In genomic region chr6:11315743-11316437, GRCh38 we compare ENCODE assay signal across 11 cellular contexts.
DNase-seq lines count a peak whose midpoint lies in the region; ATAC-seq and TF ChIP-seq lines count a peak whose summit lies in the region.
"Had no signal": no experiment of that assay in that cellular context is flagged by ENCODE, and none has a peak within 500 bp of the region (broad histone marks: within the 10 kb centered on the region; RNA-seq: fewer than 3 reads in every experiment).

No MANE protein-coding gene starts in this region.

- H3K79me2 ChIP-seq in trophoblast cell (ENCODE audit: control insufficient read depth, insufficient read depth, low read length, poor library complexity), result no peaks in the 10 kb centered on the region

- TF ChIP-seq EP300 in sigmoid colon (IDR thresholded peaks at IDR 0.05), result no peak

- peak overlapping the region in 3 of 4 donors; percentile 38 to 81 (median 67) for H3K27ac ChIP-seq in sigmoid colon
- no peak overlapping the region for H3K27ac ChIP-seq in trophoblast cell (ENCODE audit: low read depth, low read length)
- H3K27ac ChIP-seq: HL-60 had no signal

- no peak overlapping the region for H4K8ac ChIP-seq in trophoblast cell (ENCODE audit: low read depth, low read length)

- H2AFZ ChIP-seq in trophoblast cell (ENCODE audit: insufficient read depth, low read length, poor library complexity), result no peak overlapping the region

- H3K4me1 ChIP-seq in sigmoid colon, result peaks cover 0 to 32% (median 14%) of the 10 kb centered on the region in 4 donors
- peaks cover 9 to 12% of the 10 kb centered on the region in 2 experiments for H3K4me1 ChIP-seq in trophoblast cell (ENCODE audit: control insufficient read depth in 1 of 2, insufficient read depth in 2 of 2, low read length in 2 of 2)

- H2BK12ac ChIP-seq in trophoblast cell (ENCODE audit: low read length), result no peak overlapping the region

- no peak overlapping the region for H3K4me2 ChIP-seq in trophoblast cell (ENCODE audit: low read length)

- no peaks in the 10 kb centered on the region for H3K36me3 ChIP-seq in sigmoid colon
- no peaks in the 10 kb centered on the region for H3K36me3 ChIP-seq in trophoblast cell (ENCODE audit: control insufficient read depth in 1 of 2, insufficient read depth in 2 of 2, low read length in 2 of 2)

- H3K23ac ChIP-seq in trophoblast cell (ENCODE audit: low read length), result no peak overlapping the region

- DNase-seq in EL (peak; percentile 95), SW480 (ENCODE audit: low spot score) (peak; percentile 25), fibroblast of villous mesenchyme (ENCODE audit: low read depth) (peak; percentile 89), sigmoid colon (no peak), trophoblast cell (no peak), NCI-H1436 treated with DMSO at 0.1 percent for 48 hours (lab: John Stamatoyannopoulos, UW) (no peak), H4 (ENCODE audit: low spot score) (no peak)
- DNase-seq: naive thymus-derived CD8-positive, alpha-beta T cell; NCI-H446 had no signal

- no peak for TF ChIP-seq POLR2A in sigmoid colon (IDR thresholded peaks at IDR 0.05)

- H3K14ac ChIP-seq in trophoblast cell (ENCODE audit: low read length), result no peak overlapping the region

- no peak overlapping the region for H3K9ac ChIP-seq in trophoblast cell (ENCODE audit: low read length)

- no peak overlapping the region for H3K18ac ChIP-seq in trophoblast cell (ENCODE audit: low read length)

- H3K9me3 ChIP-seq in sigmoid colon (no peaks in the 10 kb centered on the region), trophoblast cell (ENCODE audit: insufficient read depth, low read depth, low read length) (peaks cover 1% of the 10 kb centered on the region)

- no peak overlapping the region for H2BK120ac ChIP-seq in trophoblast cell (ENCODE audit: insufficient read depth, low read length, poor library complexity)

- WGBS in sigmoid colon, 2 donors, result 19 to 55% methylated on average over 5 of the region's 5 CpGs
- no CpG with 5 or more reads among the region's 5 CpGs for WGBS in trophoblast cell (ENCODE audit: extremely low coverage, insufficient coverage, insufficient read length)

- no peak overlapping the region for H4K12ac ChIP-seq in trophoblast cell (ENCODE audit: low read depth, low read length)

- H2AK5ac ChIP-seq in trophoblast cell (ENCODE audit: low read length), result no peak overlapping the region

- H2BK5ac ChIP-seq in trophoblast cell (ENCODE audit: low read depth, low read length, poor library complexity), result no peak overlapping the region

- intact Hi-C loops in sigmoid colon (cut with DNase I), result no loop called here

- H4K91ac ChIP-seq in trophoblast cell (ENCODE audit: low read depth, low read length), result no peak overlapping the region

- TF ChIP-seq CTCF in fibroblast of villous mesenchyme (IDR thresholded peaks at IDR 0.05; ENCODE audit: insufficient read depth, low read depth, low read length) (no peak), sigmoid colon (IDR thresholded peaks at IDR 0.05) (no peak)

- H3K4me3 ChIP-seq in fibroblast of villous mesenchyme (ENCODE audit: low read depth, low read length) (no peak overlapping the region), sigmoid colon (no peak overlapping the region), trophoblast cell (ENCODE audit: low read depth, low read length) (no peak overlapping the region)

- H3K27me3 ChIP-seq in sigmoid colon (no peaks in the 10 kb centered on the region), trophoblast cell (ENCODE audit: insufficient read depth, low read length) (no peaks in the 10 kb centered on the region)

- H3K4ac ChIP-seq in trophoblast cell (ENCODE audit: low read depth, low read length), result no peak overlapping the region

- H3K79me1 ChIP-seq in trophoblast cell (ENCODE audit: low read length), result peaks cover 11% of the 10 kb centered on the region

- no peak for ATAC-seq in HG02763 (IDR thresholded peaks at IDR 0.05; ENCODE audit: unreplicated experiment)
- ATAC-seq: naive thymus-derived CD8-positive, alpha-beta T cell had no signal

Comparison
In these comparisons a context has a peak if more than half of its experiments do, and no peak if none do; other contexts are left out.
1. DNase-seq: peak in EL (single experiment), SW480 (single experiment) and fibroblast of villous mesenchyme (single experiment); none in sigmoid colon (single experiment), trophoblast cell (0 of 2), NCI-H1436 treated with DMSO at 0.1 percent for 48 hours (single experiment) and H4 (single experiment).